1 cellular context compared by ENCODE assay signal in the genomic region with DNA sequence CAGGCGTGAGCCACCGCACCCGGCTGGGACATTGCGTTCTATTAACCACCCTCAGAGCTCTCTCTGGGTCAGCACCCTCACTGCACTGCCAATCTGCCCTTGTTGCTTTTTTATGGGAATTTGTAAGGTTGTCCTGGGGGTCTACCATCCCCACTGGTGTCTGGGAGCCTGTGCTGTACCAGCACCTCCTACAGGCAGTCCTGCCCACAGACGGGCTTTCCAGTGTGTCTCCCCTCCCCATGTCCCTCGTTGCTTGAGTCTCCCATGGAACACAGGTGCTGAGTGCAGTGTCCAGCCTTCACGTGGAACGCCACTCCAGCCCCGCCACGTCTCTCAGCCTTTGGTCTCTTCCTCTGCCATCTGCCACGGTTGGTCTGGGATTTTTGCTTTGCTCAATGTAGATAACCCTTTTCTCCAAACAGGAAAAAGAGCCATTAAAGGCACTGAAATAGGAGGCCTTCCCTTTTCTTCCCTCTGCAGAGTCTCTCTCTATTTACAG.
TF ChIP-seq lines count a peak whose summit lies in the region.

No MANE protein-coding gene starts in this region.

TF ChIP-seq in HepG2, 621 proteins besides CTCF, POLR2A, EP300 and RAD21 (continued from another document):
- TF ChIP-seq, protein P1, sequence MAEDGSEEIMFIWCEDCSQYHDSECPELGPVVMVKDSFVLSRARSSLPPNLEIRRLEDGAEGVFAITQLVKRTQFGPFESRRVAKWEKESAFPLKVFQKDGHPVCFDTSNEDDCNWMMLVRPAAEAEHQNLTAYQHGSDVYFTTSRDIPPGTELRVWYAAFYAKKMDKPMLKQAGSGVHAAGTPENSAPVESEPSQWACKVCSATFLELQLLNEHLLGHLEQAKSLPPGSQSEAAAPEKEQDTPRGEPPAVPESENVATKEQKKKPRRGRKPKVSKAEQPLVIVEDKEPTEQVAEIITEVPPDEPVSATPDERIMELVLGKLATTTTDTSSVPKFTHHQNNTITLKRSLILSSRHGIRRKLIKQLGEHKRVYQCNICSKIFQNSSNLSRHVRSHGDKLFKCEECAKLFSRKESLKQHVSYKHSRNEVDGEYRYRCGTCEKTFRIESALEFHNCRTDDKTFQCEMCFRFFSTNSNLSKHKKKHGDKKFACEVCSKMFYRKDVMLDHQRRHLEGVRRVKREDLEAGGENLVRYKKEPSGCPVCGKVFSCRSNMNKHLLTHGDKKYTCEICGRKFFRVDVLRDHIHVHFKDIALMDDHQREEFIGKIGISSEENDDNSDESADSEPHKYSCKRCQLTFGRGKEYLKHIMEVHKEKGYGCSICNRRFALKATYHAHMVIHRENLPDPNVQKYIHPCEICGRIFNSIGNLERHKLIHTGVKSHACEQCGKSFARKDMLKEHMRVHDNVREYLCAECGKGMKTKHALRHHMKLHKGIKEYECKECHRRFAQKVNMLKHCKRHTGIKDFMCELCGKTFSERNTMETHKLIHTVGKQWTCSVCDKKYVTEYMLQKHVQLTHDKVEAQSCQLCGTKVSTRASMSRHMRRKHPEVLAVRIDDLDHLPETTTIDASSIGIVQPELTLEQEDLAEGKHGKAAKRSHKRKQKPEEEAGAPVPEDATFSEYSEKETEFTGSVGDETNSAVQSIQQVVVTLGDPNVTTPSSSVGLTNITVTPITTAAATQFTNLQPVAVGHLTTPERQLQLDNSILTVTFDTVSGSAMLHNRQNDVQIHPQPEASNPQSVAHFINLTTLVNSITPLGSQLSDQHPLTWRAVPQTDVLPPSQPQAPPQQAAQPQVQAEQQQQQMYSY (CRISPR knock-in tag; IDR thresholded peaks at IDR 0.05), result no peak
- TF ChIP-seq, protein P2, sequence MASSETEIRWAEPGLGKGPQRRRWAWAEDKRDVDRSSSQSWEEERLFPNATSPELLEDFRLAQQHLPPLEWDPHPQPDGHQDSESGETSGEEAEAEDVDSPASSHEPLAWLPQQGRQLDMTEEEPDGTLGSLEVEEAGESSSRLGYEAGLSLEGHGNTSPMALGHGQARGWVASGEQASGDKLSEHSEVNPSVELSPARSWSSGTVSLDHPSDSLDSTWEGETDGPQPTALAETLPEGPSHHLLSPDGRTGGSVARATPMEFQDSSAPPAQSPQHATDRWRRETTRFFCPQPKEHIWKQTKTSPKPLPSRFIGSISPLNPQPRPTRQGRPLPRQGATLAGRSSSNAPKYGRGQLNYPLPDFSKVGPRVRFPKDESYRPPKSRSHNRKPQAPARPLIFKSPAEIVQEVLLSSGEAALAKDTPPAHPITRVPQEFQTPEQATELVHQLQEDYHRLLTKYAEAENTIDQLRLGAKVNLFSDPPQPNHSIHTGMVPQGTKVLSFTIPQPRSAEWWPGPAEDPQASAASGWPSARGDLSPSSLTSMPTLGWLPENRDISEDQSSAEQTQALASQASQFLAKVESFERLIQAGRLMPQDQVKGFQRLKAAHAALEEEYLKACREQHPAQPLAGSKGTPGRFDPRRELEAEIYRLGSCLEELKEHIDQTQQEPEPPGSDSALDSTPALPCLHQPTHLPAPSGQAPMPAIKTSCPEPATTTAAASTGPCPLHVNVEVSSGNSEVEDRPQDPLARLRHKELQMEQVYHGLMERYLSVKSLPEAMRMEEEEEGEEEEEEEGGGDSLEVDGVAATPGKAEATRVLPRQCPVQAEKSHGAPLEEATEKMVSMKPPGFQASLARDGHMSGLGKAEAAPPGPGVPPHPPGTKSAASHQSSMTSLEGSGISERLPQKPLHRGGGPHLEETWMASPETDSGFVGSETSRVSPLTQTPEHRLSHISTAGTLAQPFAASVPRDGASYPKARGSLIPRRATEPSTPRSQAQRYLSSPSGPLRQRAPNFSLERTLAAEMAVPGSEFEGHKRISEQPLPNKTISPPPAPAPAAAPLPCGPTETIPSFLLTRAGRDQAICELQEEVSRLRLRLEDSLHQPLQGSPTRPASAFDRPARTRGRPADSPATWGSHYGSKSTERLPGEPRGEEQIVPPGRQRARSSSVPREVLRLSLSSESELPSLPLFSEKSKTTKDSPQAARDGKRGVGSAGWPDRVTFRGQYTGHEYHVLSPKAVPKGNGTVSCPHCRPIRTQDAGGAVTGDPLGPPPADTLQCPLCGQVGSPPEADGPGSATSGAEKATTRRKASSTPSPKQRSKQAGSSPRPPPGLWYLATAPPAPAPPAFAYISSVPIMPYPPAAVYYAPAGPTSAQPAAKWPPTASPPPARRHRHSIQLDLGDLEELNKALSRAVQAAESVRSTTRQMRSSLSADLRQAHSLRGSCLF (CRISPR knock-in tag; IDR thresholded peaks at IDR 0.05; ENCODE audit: borderline replicate concordance), result no peak
- TF ChIP-seq, protein P3, sequence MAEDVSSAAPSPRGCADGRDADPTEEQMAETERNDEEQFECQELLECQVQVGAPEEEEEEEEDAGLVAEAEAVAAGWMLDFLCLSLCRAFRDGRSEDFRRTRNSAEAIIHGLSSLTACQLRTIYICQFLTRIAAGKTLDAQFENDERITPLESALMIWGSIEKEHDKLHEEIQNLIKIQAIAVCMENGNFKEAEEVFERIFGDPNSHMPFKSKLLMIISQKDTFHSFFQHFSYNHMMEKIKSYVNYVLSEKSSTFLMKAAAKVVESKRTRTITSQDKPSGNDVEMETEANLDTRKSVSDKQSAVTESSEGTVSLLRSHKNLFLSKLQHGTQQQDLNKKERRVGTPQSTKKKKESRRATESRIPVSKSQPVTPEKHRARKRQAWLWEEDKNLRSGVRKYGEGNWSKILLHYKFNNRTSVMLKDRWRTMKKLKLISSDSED (CRISPR knock-in tag; IDR thresholded peaks at IDR 0.05), result no peak
- TF ChIP-seq REST (IDR thresholded peaks at IDR 0.05; ENCODE audit: borderline replicate concordance in 1 of 2, low read depth in 1 of 2, low read length in 2 of 2), result no peak
- TF ChIP-seq ATF1 (CRISPR knock-in tag; IDR thresholded peaks at IDR 0.05), result no peak
- no peak for TF ChIP-seq ZC3H13 (CRISPR knock-in tag; IDR thresholded peaks at IDR 0.05)
- TF ChIP-seq ZZZ3 (CRISPR knock-in tag; IDR thresholded peaks at IDR 0.05; ENCODE audit: borderline replicate concordance), result no peak
- TF ChIP-seq, protein P4, sequence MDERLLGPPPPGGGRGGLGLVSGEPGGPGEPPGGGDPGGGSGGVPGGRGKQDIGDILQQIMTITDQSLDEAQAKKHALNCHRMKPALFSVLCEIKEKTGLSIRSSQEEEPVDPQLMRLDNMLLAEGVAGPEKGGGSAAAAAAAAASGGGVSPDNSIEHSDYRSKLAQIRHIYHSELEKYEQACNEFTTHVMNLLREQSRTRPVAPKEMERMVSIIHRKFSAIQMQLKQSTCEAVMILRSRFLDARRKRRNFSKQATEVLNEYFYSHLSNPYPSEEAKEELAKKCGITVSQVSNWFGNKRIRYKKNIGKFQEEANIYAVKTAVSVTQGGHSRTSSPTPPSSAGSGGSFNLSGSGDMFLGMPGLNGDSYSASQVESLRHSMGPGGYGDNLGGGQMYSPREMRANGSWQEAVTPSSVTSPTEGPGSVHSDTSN (CRISPR knock-in tag; IDR thresholded peaks at IDR 0.05), result no peak
